In genomic region chr1:19762175-19762779, GRCh38 we compare ENCODE assay signal across 8 cellular contexts. TPM values are rescaled to one million over a fixed set of nuclear protein-coding genes. Genes with fewer than 3 reads are reported as not detected.
DNase-seq lines count a peak whose midpoint lies in the region; ATAC-seq and TF ChIP-seq lines count a peak whose summit lies in the region.

No MANE protein-coding gene starts in this region.

- H3K27me3 ChIP-seq in CD4-positive, CD25-positive, alpha-beta regulatory T cell (ENCODE audit: control insufficient read depth, insufficient read depth, low read length) = no peaks in the 10 kb centered on the region
- no peaks in the 10 kb centered on the region for H3K27me3 ChIP-seq in dorsolateral prefrontal cortex

- peaks cover 0 to 15% (median 13%) of the 10 kb centered on the region in 4 donors for H3K4me1 Mint-ChIP-seq in CD4-positive, CD25-positive, alpha-beta regulatory T cell
- peaks cover 81% of the 10 kb centered on the region for H3K4me1 Mint-ChIP-seq in HFFc6 (ENCODE audit: low read depth)
- peaks cover 14% of the 10 kb centered on the region for H3K4me1 Mint-ChIP-seq in T-helper 2 cell treated with Interferon-gamma antibody and Interleukin-4, amounts not matched to agents 5 μg/mL and 100 μg/mL, for 36 hours (ENCODE audit: low read depth)
- H3K4me1 Mint-ChIP-seq in neural crest cell = peaks cover 16% of the 10 kb centered on the region

- H3K27ac Mint-ChIP-seq in CD4-positive, CD25-positive, alpha-beta regulatory T cell = no peak overlapping the region
- no peak overlapping the region for H3K27ac Mint-ChIP-seq in HFFc6
- no peak overlapping the region for H3K27ac Mint-ChIP-seq in T-helper 2 cell treated with Interferon-gamma antibody and Interleukin-4, amounts not matched to agents 5 μg/mL and 100 μg/mL, for 36 hours
- H3K27ac Mint-ChIP-seq in neural crest cell (ENCODE audit: unreplicated experiment) = no peak overlapping the region

- no peak for ATAC-seq in CD4-positive, CD25-positive, alpha-beta regulatory T cell (ENCODE audit: low read depth in 2 of 2)
- ATAC-seq in HG02884 (IDR thresholded peaks at IDR 0.05; ENCODE audit: unreplicated experiment) (no peak), HG03520 (IDR thresholded peaks at IDR 0.05; ENCODE audit: unreplicated experiment) (no peak)

- H3K36me3 ChIP-seq in CD4-positive, CD25-positive, alpha-beta regulatory T cell (ENCODE audit: control insufficient read depth, insufficient read depth, low read length) = no peaks in the 10 kb centered on the region

- in situ Hi-C loops in G401 (cut with HindIII; ENCODE audit: low sequenced_read_pairs) = no loop called here

- peak; percentile 88 for TF ChIP-seq CTCF in HFFc6 (IDR thresholded peaks at IDR 0.05)
- peak in 52 of 56 donors; percentile 21 to 64 (median 48) for TF ChIP-seq CTCF in dorsolateral prefrontal cortex (IDR thresholded peaks at IDR 0.05 in 54 of 56, conservative IDR thresholded peaks at IDR 0.05 in 2 of 56; ENCODE audit: low read depth in 1 of 56, partially characterized antibody in 56 of 56)
- peak; percentile 73 for TF ChIP-seq CTCF in neural crest cell (conservative IDR thresholded peaks at IDR 0.05)

- peaks cover 37% of the 10 kb centered on the region for H3K36me3 Mint-ChIP-seq in CD4-positive, CD25-positive, alpha-beta regulatory T cell
- H3K36me3 Mint-ChIP-seq in HFFc6 (ENCODE audit: low read depth) (peaks cover 23% of the 10 kb centered on the region), neural crest cell (ENCODE audit: low read depth) (no peaks in the 10 kb centered on the region)
- H3K36me3 Mint-ChIP-seq in T-helper 2 cell treated with Interferon-gamma antibody and Interleukin-4, amounts not matched to agents 5 μg/mL and 100 μg/mL, for 36 hours (ENCODE audit: low read depth) = no peaks in the 10 kb centered on the region

- H3K9me3 ChIP-seq in CD4-positive, CD25-positive, alpha-beta regulatory T cell (ENCODE audit: control insufficient read depth in 2 of 2, low read length in 2 of 2) = no peaks in the 10 kb centered on the region

- DNase-seq in CD4-positive, CD25-positive, alpha-beta regulatory T cell = peak in 2 of 3 donors; percentile 10 to 12
- no peak for DNase-seq in HFFc6
- peak; percentile 6 for DNase-seq in T-helper 2 cell treated with Interferon-gamma antibody and Interleukin-4, amounts not matched to agents 5 μg/mL and 100 μg/mL, for 36 hours (ENCODE audit: low spot score)
- no peak for DNase-seq in dorsolateral prefrontal cortex
- DNase-seq in neural crest cell (ENCODE audit: low read depth, low spot score) = peak; percentile 56
- no peak for DNase-seq in G401 (ENCODE audit: low spot score)

- H3K27ac ChIP-seq in CD4-positive, CD25-positive, alpha-beta regulatory T cell (ENCODE audit: insufficient read depth, low read length, poor library complexity, severe bottlenecking) = no peak overlapping the region
- H3K27ac ChIP-seq in dorsolateral prefrontal cortex = no peak overlapping the region

- peaks cover 0 to 1% (median 0%) of the 10 kb centered on the region in 7 donors for H3K9me3 Mint-ChIP-seq in CD4-positive, CD25-positive, alpha-beta regulatory T cell
- H3K9me3 Mint-ChIP-seq in HFFc6 = peaks cover 4% of the 10 kb centered on the region
- H3K9me3 Mint-ChIP-seq in T-helper 2 cell treated with Interferon-gamma antibody and Interleukin-4, amounts not matched to agents 5 μg/mL and 100 μg/mL, for 36 hours = no peaks in the 10 kb centered on the region
- no peaks in the 10 kb centered on the region for H3K9me3 Mint-ChIP-seq in neural crest cell

- no peaks in the 10 kb centered on the region for H3K4me1 ChIP-seq in CD4-positive, CD25-positive, alpha-beta regulatory T cell (ENCODE audit: control insufficient read depth, insufficient read depth, low read length, poor library complexity, severe bottlenecking)

- no peak overlapping the region for H3K4me3 ChIP-seq in CD4-positive, CD25-positive, alpha-beta regulatory T cell (ENCODE audit: low read depth, low read length)
- no peak overlapping the region for H3K4me3 ChIP-seq in dorsolateral prefrontal cortex

- H3K27me3 Mint-ChIP-seq in CD4-positive, CD25-positive, alpha-beta regulatory T cell = no peaks in the 10 kb centered on the region
- H3K27me3 Mint-ChIP-seq in HFFc6 (ENCODE audit: insufficient read depth) (no peaks in the 10 kb centered on the region), neural crest cell (ENCODE audit: low read depth) (peaks cover 21% of the 10 kb centered on the region)
- H3K27me3 Mint-ChIP-seq in T-helper 2 cell treated with Interferon-gamma antibody and Interleukin-4, amounts not matched to agents 5 μg/mL and 100 μg/mL, for 36 hours (ENCODE audit: low read depth) = no peaks in the 10 kb centered on the region

- intact Hi-C loops in dorsolateral prefrontal cortex (cut with DNase I) = no loop called here

- H3K4me3 Mint-ChIP-seq in CD4-positive, CD25-positive, alpha-beta regulatory T cell = no peak overlapping the region
- H3K4me3 Mint-ChIP-seq in HFFc6 (no peak overlapping the region), neural crest cell (no peak overlapping the region)
- no peak overlapping the region for H3K4me3 Mint-ChIP-seq in T-helper 2 cell treated with Interferon-gamma antibody and Interleukin-4, amounts not matched to agents 5 μg/mL and 100 μg/mL, for 36 hours

RNA-seq across cellular contexts. Expression of gene TMCO4, which starts 37.4 kb away (rescaled TPM):
- total RNA-seq in CD4-positive, CD25-positive, alpha-beta regulatory T cell = 18.7 TPM
- 10 to 100 TPM; 10.9 to 16.3 (median 13.6) TPM for polyA plus RNA-seq in CD4-positive, CD25-positive, alpha-beta regulatory T cell
- 10 to 100 TPM; 17.4 to 30.6 (median 27.8) TPM for total RNA-seq in HFFc6 (2021; fragmentation: NEBNext Ultra II Directional; extraction: Animal tissue kit (Norgen Biotek cat#: 25700))
- total RNA-seq in dorsolateral prefrontal cortex (1 to 10 TPM; 1.0 to 9.0 (median 3.4) TPM), neural crest cell (0.75 and 1.0 TPM in 2 replicates)
- 10.1 and 12.6 TPM in 2 replicates for total RNA-seq in G401 (2014; rRNA removed; shearing (Covaris generic))

RNA-seq across cellular contexts. Expression of gene RNF186, which starts 52.8 kb away (rescaled TPM):
- not detected for total RNA-seq in CD4-positive, CD25-positive, alpha-beta regulatory T cell
- polyA plus RNA-seq in CD4-positive, CD25-positive, alpha-beta regulatory T cell = not detected
- not detected for total RNA-seq in HFFc6 (2021; fragmentation: NEBNext Ultra II Directional; extraction: Animal tissue kit (Norgen Biotek cat#: 25700))
- total RNA-seq in dorsolateral prefrontal cortex (not detected), neural crest cell (not detected in 2 replicates)
- total RNA-seq in G401 (2014; rRNA removed; shearing (Covaris generic)) = not detected in 2 replicates

Comparison
In these comparisons a context has a peak if more than half of its experiments do, and no peak if none do; other contexts are left out.
1. DNase-seq: peak in CD4-positive, CD25-positive, alpha-beta regulatory T cell (2 of 3), T-helper 2 cell treated with Interferon-gamma antibody and Interleukin-4, amounts not matched to agents 5 μg/mL and 100 μg/mL, for 36 hours (single experiment) and neural crest cell (single experiment); none in HFFc6 (single experiment), dorsolateral prefrontal cortex (0 of 10) and G401 (single experiment).
2. Peak in every context shown above with its lines, with median percentiles within 50 percentile points of each other: CTCF ChIP-seq.